In genomic region chr10:34432589-34432988, GRCh38 we compare ENCODE assay signal across 16 cellular contexts.
"Had no signal": no experiment of that assay in that cellular context is flagged by ENCODE, and none has a peak within 500 bp of the region (broad histone marks: within the 10 kb centered on the region; RNA-seq: fewer than 3 reads in every experiment).

No MANE protein-coding gene starts in this region.

- H3K9me3 ChIP-seq: adrenal gland, psoas muscle, right lobe of liver, spleen, testis had no signal

- ATAC-seq: natural killer cell treated with Interleukin-12 subunit alpha and Interleukin-12 subunit beta and Interleukin-15 and Interleukin-18, amount 100 ng/mL, for 72 hours; psoas muscle; stimulated activated naive CD8-positive, alpha-beta T cell treated with anti-CD3 and anti-CD28 coated beads, Interleukin-15, amount 100 ng/mL, for 72 hours had no signal

- H3K4me1 ChIP-seq: right lobe of liver, testis had no signal

- H3K27me3 ChIP-seq: adrenal gland, right lobe of liver, spleen, testis had no signal

- H3K4me3 ChIP-seq: adrenal gland, coronary artery, psoas muscle, right lobe of liver, spleen, testis had no signal

- H3K36me3 ChIP-seq: adrenal gland, right lobe of liver, spleen, WERI-Rb-1 had no signal

- H3K27ac ChIP-seq: coronary artery, psoas muscle, right lobe of liver, spleen, testis, WERI-Rb-1 had no signal

- DNase-seq: activated CD4-positive, alpha-beta memory T cell treated with anti-CD3 and anti-CD28 coated beads for 36 hours; activated naive CD4-positive, alpha-beta T cell treated with anti-CD3 and anti-CD28 coated beads, Interleukin-2, amount 50 U/mL, for 16 hours; activated T-cell treated with anti-CD3 and anti-CD28 coated beads, Interleukin-2, amount 50 U/mL, for 24 hours; adrenal gland; central memory CD4-positive, alpha-beta T cell; foreskin melanocyte; left cardiac atrium; occipital lobe; psoas muscle; right lobe of liver; spleen; stimulated activated naive CD8-positive, alpha-beta T cell treated with anti-CD3 and anti-CD28 coated beads, Interleukin-15, amount 100 ng/mL, for 72 hours; testis; WERI-Rb-1 had no signal
